In genomic region chr2:168890006-168890782, GRCh38 we compare ENCODE assay signal across 8 cellular contexts. TPM values are rescaled to one million over a fixed set of nuclear protein-coding genes. Genes with fewer than 3 reads are reported as not detected.
DNase-seq lines count a peak whose midpoint lies in the region; ATAC-seq and TF ChIP-seq lines count a peak whose summit lies in the region.

Gene SPC25 (minus strand): TSS chr2:168890430. CDS start chr2:168889519, 911 bp downstream.

- H3K4me1 Mint-ChIP-seq in CD14-positive monocyte: peaks cover 15% of the 10 kb centered on the region

- intact Hi-C loops in CD14-positive monocyte (cut with micrococcal nuclease): no loop called here

- WGBS in liver: under 1% methylated on average over 38 of the region's 38 CpGs

- H3K36me3 ChIP-seq in liver (ENCODE audit: control insufficient read depth in 4 of 4, insufficient read depth in 3 of 4, low read depth in 1 of 4, low read length in 3 of 4): no peaks in the 10 kb centered on the region

- H3K4me3 ChIP-seq in liver (ENCODE audit: low read depth in 1 of 3, low read length in 3 of 3): peak within 1 kb of the TSS; percentile 50 to 68 (median 60)

- no peaks in the 10 kb centered on the region for H3K27me3 ChIP-seq in liver (ENCODE audit: control insufficient read depth in 4 of 4, insufficient read depth in 4 of 4, low read length in 3 of 4)

- no peaks in the 10 kb centered on the region for H3K9me3 ChIP-seq in liver (ENCODE audit: control insufficient read depth in 4 of 4, low read length in 3 of 4)

- peak within 1 kb of the TSS; percentile 97 to 98 for H3K4me3 Mint-ChIP-seq in CD14-positive monocyte

- no peak within 1 kb of the TSS for H3K9ac ChIP-seq in liver (ENCODE audit: low read depth in 1 of 2, low read length in 2 of 2)

- no peak within 1 kb of the TSS for H3K27ac ChIP-seq in liver (ENCODE audit: low read depth in 1 of 2, low read length in 2 of 2)

- TF ChIP-seq RAD21 in liver (IDR thresholded peaks at IDR 0.05): no peak

- H3K4me1 ChIP-seq in liver (ENCODE audit: control insufficient read depth in 4 of 4, insufficient read depth in 4 of 4, low read length in 3 of 4): peaks cover 5 to 22% (median 13%) of the 10 kb centered on the region in 4 donors

- no peaks in the 10 kb centered on the region for H3K9me3 Mint-ChIP-seq in CD14-positive monocyte

- TF ChIP-seq CTCF in CD14-positive monocyte (IDR thresholded peaks at IDR 0.05): no peak
- no peak for TF ChIP-seq CTCF in liver (IDR thresholded peaks at IDR 0.05; ENCODE audit: low read depth, low read length, missing input control)

- H3K36me3 Mint-ChIP-seq in CD14-positive monocyte: peaks cover 13 to 23% of the 10 kb centered on the region in 2 donors

- DNase-seq in CD14-positive monocyte (ENCODE audit: low spot score): peak; percentile 87
- peak; percentile 93 for DNase-seq in NCI-H748 treated with DMSO at 0.1 percent for 48 hours (lab: John Stamatoyannopoulos, UW)
- peak; percentile 84 for DNase-seq in activated CD4-positive, alpha-beta T cell treated with anti-CD3 and anti-CD28 coated beads, Interleukin-2, amount 50 U/mL, for 1 hour
- DNase-seq in dermis microvascular lymphatic vessel endothelial cell (ENCODE audit: low read depth in 2 of 2): peak; percentile 74 to 88
- DNase-seq in stimulated activated CD4-positive, alpha-beta T cell treated with anti-CD3 and anti-CD28 coated beads, Interleukin-4, amount 100 ng/mL, for 1 hour: peak; percentile 81

- peaks cover 3 to 8% (median 6%) of the 10 kb centered on the region in 3 donors for H3K27me3 Mint-ChIP-seq in CD14-positive monocyte (ENCODE audit: low read depth in 3 of 3)

- ATAC-seq in GM19372 (IDR thresholded peaks at IDR 0.05; ENCODE audit: low read depth, unreplicated experiment) (peak; percentile 100), HG03521 (IDR thresholded peaks at IDR 0.05; ENCODE audit: unreplicated experiment) (peak; percentile 100)

- peak within 1 kb of the TSS in 4 of 7 donors; percentile 34 to 81 (median 65) for H3K27ac Mint-ChIP-seq in CD14-positive monocyte

TF ChIP-seq in liver, 16 proteins besides CTCF, POLR2A, EP300 and RAD21:
- TF ChIP-seq EGR1 (IDR thresholded peaks at IDR 0.05; ENCODE audit: low read depth in 2 of 2) (no peak), FOXA2 (IDR thresholded peaks at IDR 0.05) (no peak), FOXA1 (IDR thresholded peaks at IDR 0.05) (no peak), HNF4G (IDR thresholded peaks at IDR 0.05) (no peak), MAX (IDR thresholded peaks at IDR 0.05) (no peak), SP1 (IDR thresholded peaks at IDR 0.05) (peak; percentile 84), YY1 (IDR thresholded peaks at IDR 0.05) (peak; percentile 96), ZBTB33 (IDR thresholded peaks at IDR 0.05) (peak; percentile 81), JUND (IDR thresholded peaks at IDR 0.05) (no peak), RXRA (IDR thresholded peaks at IDR 0.05) (no peak), GABPA (IDR thresholded peaks at IDR 0.05 in 1 of 2, conservative IDR thresholded peaks at IDR 0.05 in 1 of 2) (no peak), NR2F2 (IDR thresholded peaks at IDR 0.05) (no peak)

RNA-seq across cellular contexts. Expression of gene SPC25, which starts in this region (rescaled TPM):
- polyA plus RNA-seq in CD14-positive monocyte: not detected
- 1.4 and 4.0 TPM in 2 replicates for total RNA-seq in dermis microvascular lymphatic vessel endothelial cell
- total RNA-seq in liver: 1 to 10 TPM in 1 of 2 donors, not detected in 1; 8.2 TPM
- 1 to 10 TPM in 1 of 2 donors, under 1 TPM in 1; 0.58 to 2.1 TPM for polyA plus RNA-seq in liver

Comparison
In these comparisons a context has a peak if more than half of its experiments do, and no peak if none do; other contexts are left out.
1. Peak in DNase-seq in CD14-positive monocyte; RNA of the gene not detected or under 1 TPM.